In the genomic region with DNA sequence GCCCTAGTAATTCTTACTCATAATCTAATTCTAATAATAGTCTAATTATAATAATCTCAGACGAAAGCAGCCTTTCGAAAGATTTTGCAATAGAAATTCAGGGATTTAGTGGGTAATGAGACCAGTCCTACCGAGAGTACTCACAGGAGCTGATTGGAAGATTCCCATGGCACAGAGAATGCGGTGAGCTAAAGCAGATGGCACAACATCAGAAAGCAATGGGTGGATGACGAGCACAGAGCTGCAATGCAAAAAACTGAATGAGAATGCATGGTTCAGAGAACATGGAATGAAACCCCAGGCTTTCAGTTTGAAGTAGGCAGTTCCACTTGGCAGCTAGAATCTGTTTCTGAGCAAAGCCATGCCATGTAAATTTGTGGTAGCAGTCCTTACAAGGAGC, we compare ENCODE assay signal across 39 cellular contexts.
"Had no signal": no experiment of that assay in that cellular context is flagged by ENCODE, and none has a peak within 500 bp of the region (broad histone marks: within the 10 kb centered on the region; RNA-seq: fewer than 3 reads in every experiment).

No MANE protein-coding gene starts in this region.

- ATAC-seq: activated CD8-positive, alpha-beta memory T cell treated with anti-CD3 and anti-CD28 coated beads, Interleukin-2, amount 10 ng/mL, durations not matched to agents 7 days and 5 days; activated T-cell treated with anti-CD3 and anti-CD28 coated beads, Interleukin-2, amount 50 U/mL, for 72 hours; activated T-helper 17 cell treated with anti-CD3 and anti-CD28 coated beads, Interleukin-2, amount 50 U/mL, for 72 hours had no signal

- H3K9me3 ChIP-seq: ascending aorta, MG63, SJSA1, SK-N-SH had no signal

- H3K4me3 ChIP-seq: ascending aorta, cardiac muscle cell, MG63, SJSA1 had no signal

- H3K27me3 ChIP-seq: ascending aorta, cardiac muscle cell, MG63 had no signal

- H3K9ac ChIP-seq: SK-N-SH had no signal

- H3K27me3 Mint-ChIP-seq: activated CD4-positive, alpha-beta memory T cell treated with anti-CD3 and anti-CD28 coated beads, Interleukin-2, amount 10 ng/mL, durations not matched to agents 7 days and 5 days; activated CD8-positive, alpha-beta memory T cell treated with anti-CD3 and anti-CD28 coated beads, Interleukin-2, amount 10 ng/mL, durations not matched to agents 7 days and 5 days; activated naive CD4-positive, alpha-beta T cell treated with anti-CD3 and anti-CD28 coated beads, Interleukin-2, amount 50 U/mL, for 24 hours; activated naive CD8-positive, alpha-beta T cell treated with anti-CD3 and anti-CD28 coated beads, Interleukin-2, amount 10 ng/mL, durations not matched to agents 7 days and 5 days; activated T-helper 17 cell treated with anti-CD3 and anti-CD28 coated beads, Interleukin-2, amount 50 U/mL, for 72 hours; IgD-negative memory B cell had no signal

- DNase-seq: activated CD4-positive, alpha-beta memory T cell treated with anti-CD3 and anti-CD28 coated beads, Interleukin-2, amount 10 ng/mL, durations not matched to agents 7 days and 5 days; activated CD4-positive, alpha-beta T cell treated with anti-CD3 and anti-CD28 coated beads for 1 hour; activated CD4-positive, alpha-beta T cell treated with anti-CD3 and anti-CD28 coated beads for 48 hours; activated CD4-positive, CD25-positive, alpha-beta regulatory T cell; activated CD8-positive, alpha-beta memory T cell treated with anti-CD3 and anti-CD28 coated beads for 24 hours; activated CD8-positive, alpha-beta memory T cell treated with anti-CD3 and anti-CD28 coated beads, Interleukin-2, amount 10 ng/mL, durations not matched to agents 7 days and 5 days; activated effector memory CD4-positive, alpha-beta T cell treated with anti-CD3 and anti-CD28 coated beads, Interleukin-2, amount 50 U/mL, for 16 hours; activated naive CD4-positive, alpha-beta T cell treated with Interleukin-2 at 50 U/mL for 16 hours; activated naive CD8-positive, alpha-beta T cell treated with anti-CD3 and anti-CD28 coated beads, Interleukin-2, amount 10 ng/mL, durations not matched to agents 7 days and 5 days; activated T-cell treated with anti-CD3 and anti-CD28 coated beads, Interleukin-2, amount 50 U/mL, for 1 hour; activated T-cell treated with anti-CD3 and anti-CD28 coated beads, Interleukin-2, amount 50 U/mL, for 72 hours; amygdala; Kasumi-1; KG1; MG63; NCI-H1048; NCI-H1105 treated with DMSO at 0.1 percent for 48 hours; NCI-H1436; NCI-H1694; NCI-H1930; NCI-H2081 treated with DMSO at 0.1 percent for 48 hours; NCI-H226; NCI-H446 treated with DMSO at 0.1 percent for 48 hours; NCI-H524; OCI-M1; Right ventricle myocardium superior; SK-N-SH; SW 1271; T-helper 1 cell; T-helper 2 cell; T-helper 9 cell; WERI-Rb-1 had no signal

- H3K9me3 Mint-ChIP-seq: activated CD4-positive, alpha-beta memory T cell treated with anti-CD3 and anti-CD28 coated beads, Interleukin-2, amount 10 ng/mL, durations not matched to agents 7 days and 5 days; activated naive CD8-positive, alpha-beta T cell treated with anti-CD3 and anti-CD28 coated beads, Interleukin-2, amount 10 ng/mL, durations not matched to agents 7 days and 5 days; activated T-cell treated with anti-CD3 and anti-CD28 coated beads, Interleukin-2, amount 50 U/mL, for 72 hours; activated T-helper 17 cell treated with anti-CD3 and anti-CD28 coated beads, Interleukin-2, amount 50 U/mL, for 72 hours; IgD-negative memory B cell had no signal

- H3K4me2 ChIP-seq: SK-N-SH had no signal

- H3K4me3 Mint-ChIP-seq: activated CD4-positive, alpha-beta memory T cell treated with anti-CD3 and anti-CD28 coated beads, Interleukin-2, amount 10 ng/mL, durations not matched to agents 7 days and 5 days; activated CD8-positive, alpha-beta memory T cell treated with anti-CD3 and anti-CD28 coated beads, Interleukin-2, amount 10 ng/mL, durations not matched to agents 7 days and 5 days; activated naive CD4-positive, alpha-beta T cell treated with anti-CD3 and anti-CD28 coated beads, Interleukin-2, amount 50 U/mL, for 24 hours; activated naive CD8-positive, alpha-beta T cell treated with anti-CD3 and anti-CD28 coated beads, Interleukin-2, amount 10 ng/mL, durations not matched to agents 7 days and 5 days; activated T-cell treated with anti-CD3 and anti-CD28 coated beads, Interleukin-2, amount 50 U/mL, for 72 hours; activated T-helper 17 cell treated with anti-CD3 and anti-CD28 coated beads, Interleukin-2, amount 50 U/mL, for 72 hours; central memory CD8-positive, alpha-beta T cell; IgD-negative memory B cell had no signal

- H3K27ac Mint-ChIP-seq: activated CD4-positive, alpha-beta memory T cell treated with anti-CD3 and anti-CD28 coated beads, Interleukin-2, amount 10 ng/mL, durations not matched to agents 7 days and 5 days; activated CD8-positive, alpha-beta memory T cell treated with anti-CD3 and anti-CD28 coated beads, Interleukin-2, amount 10 ng/mL, durations not matched to agents 7 days and 5 days; activated naive CD4-positive, alpha-beta T cell treated with anti-CD3 and anti-CD28 coated beads, Interleukin-2, amount 50 U/mL, for 24 hours; activated naive CD8-positive, alpha-beta T cell treated with anti-CD3 and anti-CD28 coated beads, Interleukin-2, amount 10 ng/mL, durations not matched to agents 7 days and 5 days; activated T-cell treated with anti-CD3 and anti-CD28 coated beads, Interleukin-2, amount 50 U/mL, for 72 hours; activated T-helper 17 cell treated with anti-CD3 and anti-CD28 coated beads, Interleukin-2, amount 50 U/mL, for 72 hours; IgD-negative memory B cell had no signal

- H3K4me1 ChIP-seq: ascending aorta, SJSA1 had no signal

- H3K36me3 ChIP-seq: ascending aorta, cardiac muscle cell, MG63, SJSA1, WERI-Rb-1 had no signal

- H3K27ac ChIP-seq: ascending aorta, cardiac muscle cell, SJSA1, WERI-Rb-1 had no signal

- H3K36me3 Mint-ChIP-seq: activated CD8-positive, alpha-beta memory T cell treated with anti-CD3 and anti-CD28 coated beads, Interleukin-2, amount 10 ng/mL, durations not matched to agents 7 days and 5 days; activated naive CD4-positive, alpha-beta T cell treated with anti-CD3 and anti-CD28 coated beads, Interleukin-2, amount 50 U/mL, for 24 hours; activated naive CD8-positive, alpha-beta T cell treated with anti-CD3 and anti-CD28 coated beads, Interleukin-2, amount 10 ng/mL, durations not matched to agents 7 days and 5 days had no signal

- H3K4me1 Mint-ChIP-seq: activated CD4-positive, alpha-beta memory T cell treated with anti-CD3 and anti-CD28 coated beads, Interleukin-2, amount 10 ng/mL, durations not matched to agents 7 days and 5 days; activated CD8-positive, alpha-beta memory T cell treated with anti-CD3 and anti-CD28 coated beads, Interleukin-2, amount 10 ng/mL, durations not matched to agents 7 days and 5 days; activated naive CD4-positive, alpha-beta T cell treated with anti-CD3 and anti-CD28 coated beads, Interleukin-2, amount 50 U/mL, for 24 hours; activated naive CD8-positive, alpha-beta T cell treated with anti-CD3 and anti-CD28 coated beads, Interleukin-2, amount 10 ng/mL, durations not matched to agents 7 days and 5 days; activated T-helper 17 cell treated with anti-CD3 and anti-CD28 coated beads, Interleukin-2, amount 50 U/mL, for 72 hours; central memory CD8-positive, alpha-beta T cell; IgD-negative memory B cell had no signal
